Comparison of ENCODE assay signal across 1 cellular context in the genomic region with DNA sequence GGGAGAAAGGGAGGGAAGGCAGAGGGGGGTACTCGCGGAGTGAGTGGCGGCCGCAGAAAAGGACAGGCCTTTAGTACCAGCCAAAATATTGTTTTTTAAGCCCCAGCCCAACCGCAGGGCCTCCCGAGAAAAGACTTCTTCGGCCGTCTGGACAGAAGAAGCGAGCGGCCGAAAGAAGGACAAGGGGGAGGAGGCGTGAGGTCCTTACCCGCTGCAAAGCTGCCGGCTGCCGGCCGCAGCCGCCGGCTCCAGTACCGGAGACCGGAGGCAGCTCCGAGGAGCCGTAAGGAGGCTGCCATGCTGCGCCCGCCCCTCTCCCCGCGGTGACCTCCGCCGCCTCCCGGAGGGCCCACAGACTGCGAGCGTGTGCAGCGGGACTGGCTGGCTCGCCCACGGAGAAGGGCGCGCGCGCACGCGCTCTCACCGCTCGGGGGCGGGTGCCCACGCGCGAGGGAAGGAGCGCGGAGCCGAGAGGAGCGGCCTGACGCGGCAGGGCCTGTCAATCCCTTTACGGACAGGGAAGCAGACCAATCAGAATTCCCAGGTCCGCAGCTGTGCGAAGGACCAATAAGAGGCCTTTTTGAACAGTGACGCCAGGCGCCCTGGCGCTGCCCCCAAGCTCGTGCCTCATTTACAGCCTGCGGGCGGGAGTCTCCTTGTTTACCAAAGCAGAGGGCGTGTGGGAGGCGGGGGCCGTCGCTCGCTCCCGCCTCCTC.
A peak's percentile ranks its signal among the peaks of the same experiment; 100 is the strongest.
TF ChIP-seq lines count a peak whose summit lies in the region.

A gene (minus strand): TSS at position 394 of the 716 bp plus-strand sequence. CDS start 95 bp downstream, at position 299.

TF ChIP-seq in GM12878, 131 proteins besides CTCF, POLR2A, EP300 and RAD21 (continued from another document):
- TF ChIP-seq, protein P1, sequence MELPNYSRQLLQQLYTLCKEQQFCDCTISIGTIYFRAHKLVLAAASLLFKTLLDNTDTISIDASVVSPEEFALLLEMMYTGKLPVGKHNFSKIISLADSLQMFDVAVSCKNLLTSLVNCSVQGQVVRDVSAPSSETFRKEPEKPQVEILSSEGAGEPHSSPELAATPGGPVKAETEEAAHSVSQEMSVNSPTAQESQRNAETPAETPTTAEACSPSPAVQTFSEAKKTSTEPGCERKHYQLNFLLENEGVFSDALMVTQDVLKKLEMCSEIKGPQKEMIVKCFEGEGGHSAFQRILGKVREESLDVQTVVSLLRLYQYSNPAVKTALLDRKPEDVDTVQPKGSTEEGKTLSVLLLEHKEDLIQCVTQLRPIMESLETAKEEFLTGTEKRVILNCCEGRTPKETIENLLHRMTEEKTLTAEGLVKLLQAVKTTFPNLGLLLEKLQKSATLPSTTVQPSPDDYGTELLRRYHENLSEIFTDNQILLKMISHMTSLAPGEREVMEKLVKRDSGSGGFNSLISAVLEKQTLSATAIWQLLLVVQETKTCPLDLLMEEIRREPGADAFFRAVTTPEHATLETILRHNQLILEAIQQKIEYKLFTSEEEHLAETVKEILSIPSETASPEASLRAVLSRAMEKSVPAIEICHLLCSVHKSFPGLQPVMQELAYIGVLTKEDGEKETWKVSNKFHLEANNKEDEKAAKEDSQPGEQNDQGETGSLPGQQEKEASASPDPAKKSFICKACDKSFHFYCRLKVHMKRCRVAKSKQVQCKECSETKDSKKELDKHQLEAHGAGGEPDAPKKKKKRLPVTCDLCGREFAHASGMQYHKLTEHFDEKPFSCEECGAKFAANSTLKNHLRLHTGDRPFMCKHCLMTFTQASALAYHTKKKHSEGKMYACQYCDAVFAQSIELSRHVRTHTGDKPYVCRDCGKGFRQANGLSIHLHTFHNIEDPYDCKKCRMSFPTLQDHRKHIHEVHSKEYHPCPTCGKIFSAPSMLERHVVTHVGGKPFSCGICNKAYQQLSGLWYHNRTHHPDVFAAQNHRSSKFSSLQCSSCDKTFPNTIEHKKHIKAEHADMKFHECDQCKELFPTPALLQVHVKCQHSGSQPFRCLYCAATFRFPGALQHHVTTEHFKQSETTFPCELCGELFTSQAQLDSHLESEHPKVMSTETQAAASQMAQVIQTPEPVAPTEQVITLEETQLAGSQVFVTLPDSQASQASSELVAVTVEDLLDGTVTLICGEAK (IDR thresholded peaks at IDR 0.05; ENCODE audit: borderline replicate concordance), result no peak
- no peak for TF ChIP-seq SUPT20H (IDR thresholded peaks at IDR 0.05; ENCODE audit: borderline replicate concordance, control insufficient read depth, low read depth, low read length)
- TF ChIP-seq, protein P2, sequence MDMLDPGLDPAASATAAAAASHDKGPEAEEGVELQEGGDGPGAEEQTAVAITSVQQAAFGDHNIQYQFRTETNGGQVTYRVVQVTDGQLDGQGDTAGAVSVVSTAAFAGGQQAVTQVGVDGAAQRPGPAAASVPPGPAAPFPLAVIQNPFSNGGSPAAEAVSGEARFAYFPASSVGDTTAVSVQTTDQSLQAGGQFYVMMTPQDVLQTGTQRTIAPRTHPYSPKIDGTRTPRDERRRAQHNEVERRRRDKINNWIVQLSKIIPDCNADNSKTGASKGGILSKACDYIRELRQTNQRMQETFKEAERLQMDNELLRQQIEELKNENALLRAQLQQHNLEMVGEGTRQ (IDR thresholded peaks at IDR 0.05; ENCODE audit: borderline replicate concordance, low read depth, low read length), result no peak; the same call in 1 of the 2 replicates
- TF ChIP-seq ZBED1 (IDR thresholded peaks at IDR 0.05; ENCODE audit: borderline replicate concordance), result no peak
- no peak for TF ChIP-seq SMAD5 (IDR thresholded peaks at IDR 0.05; ENCODE audit: low read depth)
- peak; percentile 67 for TF ChIP-seq ESRRA (IDR thresholded peaks at IDR 0.05; ENCODE audit: low read length)
- TF ChIP-seq KDM1A (IDR thresholded peaks at IDR 0.05; ENCODE audit: borderline replicate concordance), result no peak
- TF ChIP-seq, protein P3, sequence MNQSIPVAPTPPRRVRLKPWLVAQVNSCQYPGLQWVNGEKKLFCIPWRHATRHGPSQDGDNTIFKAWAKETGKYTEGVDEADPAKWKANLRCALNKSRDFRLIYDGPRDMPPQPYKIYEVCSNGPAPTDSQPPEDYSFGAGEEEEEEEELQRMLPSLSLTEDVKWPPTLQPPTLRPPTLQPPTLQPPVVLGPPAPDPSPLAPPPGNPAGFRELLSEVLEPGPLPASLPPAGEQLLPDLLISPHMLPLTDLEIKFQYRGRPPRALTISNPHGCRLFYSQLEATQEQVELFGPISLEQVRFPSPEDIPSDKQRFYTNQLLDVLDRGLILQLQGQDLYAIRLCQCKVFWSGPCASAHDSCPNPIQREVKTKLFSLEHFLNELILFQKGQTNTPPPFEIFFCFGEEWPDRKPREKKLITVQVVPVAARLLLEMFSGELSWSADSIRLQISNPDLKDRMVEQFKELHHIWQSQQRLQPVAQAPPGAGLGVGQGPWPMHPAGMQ (IDR thresholded peaks at IDR 0.05; ENCODE audit: borderline replicate concordance), result no peak
- 0 out of 2 replicates have a peak, but pooled peaks have one; percentile 21 for TF ChIP-seq RBBP5 (conservative IDR thresholded peaks at IDR 0.05)
- TF ChIP-seq WRNIP1 (IDR thresholded peaks at IDR 0.05; ENCODE audit: borderline replicate concordance, low read depth, low read length), result no peak
- TF ChIP-seq, protein P4, sequence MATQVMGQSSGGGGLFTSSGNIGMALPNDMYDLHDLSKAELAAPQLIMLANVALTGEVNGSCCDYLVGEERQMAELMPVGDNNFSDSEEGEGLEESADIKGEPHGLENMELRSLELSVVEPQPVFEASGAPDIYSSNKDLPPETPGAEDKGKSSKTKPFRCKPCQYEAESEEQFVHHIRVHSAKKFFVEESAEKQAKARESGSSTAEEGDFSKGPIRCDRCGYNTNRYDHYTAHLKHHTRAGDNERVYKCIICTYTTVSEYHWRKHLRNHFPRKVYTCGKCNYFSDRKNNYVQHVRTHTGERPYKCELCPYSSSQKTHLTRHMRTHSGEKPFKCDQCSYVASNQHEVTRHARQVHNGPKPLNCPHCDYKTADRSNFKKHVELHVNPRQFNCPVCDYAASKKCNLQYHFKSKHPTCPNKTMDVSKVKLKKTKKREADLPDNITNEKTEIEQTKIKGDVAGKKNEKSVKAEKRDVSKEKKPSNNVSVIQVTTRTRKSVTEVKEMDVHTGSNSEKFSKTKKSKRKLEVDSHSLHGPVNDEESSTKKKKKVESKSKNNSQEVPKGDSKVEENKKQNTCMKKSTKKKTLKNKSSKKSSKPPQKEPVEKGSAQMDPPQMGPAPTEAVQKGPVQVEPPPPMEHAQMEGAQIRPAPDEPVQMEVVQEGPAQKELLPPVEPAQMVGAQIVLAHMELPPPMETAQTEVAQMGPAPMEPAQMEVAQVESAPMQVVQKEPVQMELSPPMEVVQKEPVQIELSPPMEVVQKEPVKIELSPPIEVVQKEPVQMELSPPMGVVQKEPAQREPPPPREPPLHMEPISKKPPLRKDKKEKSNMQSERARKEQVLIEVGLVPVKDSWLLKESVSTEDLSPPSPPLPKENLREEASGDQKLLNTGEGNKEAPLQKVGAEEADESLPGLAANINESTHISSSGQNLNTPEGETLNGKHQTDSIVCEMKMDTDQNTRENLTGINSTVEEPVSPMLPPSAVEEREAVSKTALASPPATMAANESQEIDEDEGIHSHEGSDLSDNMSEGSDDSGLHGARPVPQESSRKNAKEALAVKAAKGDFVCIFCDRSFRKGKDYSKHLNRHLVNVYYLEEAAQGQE (IDR thresholded peaks at IDR 0.05; ENCODE audit: low read depth, low read length), result no peak
- TF ChIP-seq MXI1 (IDR thresholded peaks at IDR 0.05; ENCODE audit: low read depth, low read length), result 0 out of 2 replicates have a peak, but pooled peaks have one; percentile 9
